19 cellular contexts compared by ENCODE assay signal in the genomic region with DNA sequence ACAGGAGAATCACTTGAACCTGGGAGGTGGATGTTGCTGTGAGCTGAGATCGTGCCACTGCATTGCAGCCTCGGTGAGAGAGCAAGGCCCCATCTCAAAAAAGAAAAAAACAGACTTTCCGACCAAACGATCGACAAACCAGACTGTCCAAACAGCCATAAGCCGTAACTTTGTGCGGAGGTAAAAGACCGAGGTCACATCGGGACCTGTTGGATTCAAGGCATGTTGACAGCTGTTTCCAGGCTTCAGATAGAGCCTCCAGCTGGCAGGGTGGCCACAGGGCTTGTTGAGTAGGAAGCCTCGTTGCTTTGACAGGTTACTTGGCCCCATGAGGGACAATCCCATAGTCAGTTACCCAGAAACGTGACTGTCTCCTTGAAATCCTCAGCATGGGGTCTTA. TPM values are rescaled to one million over a fixed set of nuclear protein-coding genes. Genes with fewer than 3 reads are reported as not detected.
DNase-seq lines count a peak whose midpoint lies in the region; ATAC-seq and TF ChIP-seq lines count a peak whose summit lies in the region.
"Had no signal": no experiment of that assay in that cellular context is flagged by ENCODE, and none has a peak within 500 bp of the region (broad histone marks: within the 10 kb centered on the region; RNA-seq: fewer than 3 reads in every experiment).

No MANE protein-coding gene starts in this region.

- no peak overlapping the region for H2BK5ac ChIP-seq in mesenchymal stem cell (ENCODE audit: low read depth, low read length, poor library complexity, severe bottlenecking)

- no peak overlapping the region for H3K23ac ChIP-seq in mesenchymal stem cell (ENCODE audit: low read length in 2 of 2)

- no peak overlapping the region for H4K8ac ChIP-seq in mesenchymal stem cell (ENCODE audit: low read length)

- H3K9me3 ChIP-seq in A673 (ENCODE audit: low read depth, low read length, poor library complexity, severe bottlenecking) (no peaks in the 10 kb centered on the region), PC-9 (ENCODE audit: insufficient read depth, low read depth) (no peaks in the 10 kb centered on the region), mesenchymal stem cell (ENCODE audit: control insufficient read depth, low read length) (peaks cover 3% of the 10 kb centered on the region), upper lobe of left lung (no peaks in the 10 kb centered on the region)
- H3K9me3 ChIP-seq: HAP-1 had no signal

- ATAC-seq in upper lobe of left lung (ENCODE audit: low FRiP score in 2 of 2) = no peak
- ATAC-seq: activated CD8-positive, alpha-beta T cell treated with anti-CD3 and anti-CD28 coated beads, Interleukin-2, amount 10 ng/mL, durations not matched to agents 7 days and 5 days had no signal

- TF ChIP-seq EP300 in upper lobe of left lung (IDR thresholded peaks at IDR 0.05) = no peak

- intact Hi-C loops in A673 (cut with micrococcal nuclease; ENCODE audit: unreplicated experiment) = no loop called here
- intact Hi-C loops in PC-9 (cut with micrococcal nuclease; ENCODE audit: unreplicated experiment) = no loop called here
- intact Hi-C loops in activated T-helper 2 cell treated with anti-CD3 and anti-CD28 coated beads, Interferon-gamma antibody, Interleukin-2, Interleukin-4, amounts not matched to agents 10 μg/mL and 5 μg/mL and 100 μg/mL, durations not matched to agents 14 hours and 24 hours and 36 hours (cut with micrococcal nuclease) = no loop called here

- H3K4me2 ChIP-seq in PC-9 (peak overlapping the region; percentile 51), mesenchymal stem cell (ENCODE audit: low read length, poor library complexity, severe bottlenecking) (no peak overlapping the region)

- TF ChIP-seq CTCF in A673 (conservative IDR thresholded peaks at IDR 0.05; ENCODE audit: low read depth, low read length) (no peak), PC-9 (conservative IDR thresholded peaks at IDR 0.05) (no peak), upper lobe of left lung (IDR thresholded peaks at IDR 0.05) (no peak)

- 92% methylated on average over 11 of the region's 11 CpGs for WGBS in mesenchymal stem cell
- 79 to 87% methylated on average over 11 of the region's 11 CpGs for WGBS in upper lobe of left lung, 2 donors

- no peak overlapping the region for H3K27ac Mint-ChIP-seq in activated T-helper 2 cell treated with anti-CD3 and anti-CD28 coated beads, Interferon-gamma antibody, Interleukin-2, Interleukin-4, amounts not matched to agents 10 μg/mL and 5 μg/mL and 100 μg/mL, durations not matched to agents 14 hours and 24 hours and 36 hours
- H3K27ac Mint-ChIP-seq: activated CD8-positive, alpha-beta T cell treated with anti-CD3 and anti-CD28 coated beads, Interleukin-2, amount 10 ng/mL, durations not matched to agents 7 days and 5 days; nephron progenitor cell had no signal

- H3K36me3 Mint-ChIP-seq in activated T-helper 2 cell treated with anti-CD3 and anti-CD28 coated beads, Interferon-gamma antibody, Interleukin-2, Interleukin-4, amounts not matched to agents 10 μg/mL and 5 μg/mL and 100 μg/mL, durations not matched to agents 14 hours and 24 hours and 36 hours (ENCODE audit: low read depth) = peaks cover 3% of the 10 kb centered on the region

- POLR2A ChIA-PET in A673 (lab: Charles Lee; ENCODE audit: low non-redundant PET) = interaction anchor here (0.7 kb wide), 1 partner anchor 16 kb away, joined by 9 read pairs; no protein-coding TSS in a partner anchor
- POLR2A ChIA-PET in PC-9 (lab: Charles Lee; ENCODE audit: unreplicated experiment) = interaction anchor here (0.6 kb wide), 1 partner anchor 103 kb away, joined by 3 read pairs; no protein-coding TSS in a partner anchor

- no peak overlapping the region for H3K14ac ChIP-seq in mesenchymal stem cell (ENCODE audit: low read length in 2 of 2)

- no peak for TF ChIP-seq POLR2A in upper lobe of left lung (IDR thresholded peaks at IDR 0.05)

- no peaks in the 10 kb centered on the region for H3K9me3 Mint-ChIP-seq in activated T-helper 2 cell treated with anti-CD3 and anti-CD28 coated beads, Interferon-gamma antibody, Interleukin-2, Interleukin-4, amounts not matched to agents 10 μg/mL and 5 μg/mL and 100 μg/mL, durations not matched to agents 14 hours and 24 hours and 36 hours
- H3K9me3 Mint-ChIP-seq: nephron progenitor cell had no signal

- peak overlapping the region; percentile 70 for H3K27ac ChIP-seq in A673 (ENCODE audit: low read depth, low read length, poor library complexity, severe bottlenecking)
- H3K27ac ChIP-seq in PC-9 = 0 out of 2 replicates have a peak overlapping the region, but pooled peaks have one; percentile 17
- H3K27ac ChIP-seq in epithelial cell of prostate = peak overlapping the region; percentile 56
- H3K27ac ChIP-seq in mesenchymal stem cell (ENCODE audit: low read length, poor library complexity, severe bottlenecking) = no peak overlapping the region
- H3K27ac ChIP-seq in upper lobe of left lung = no peak overlapping the region

- H3K9me2 ChIP-seq in PC-9 (ENCODE audit: insufficient read depth) = no peaks in the 10 kb centered on the region

- in situ Hi-C loops in ACHN (cut with HindIII; ENCODE audit: low pct_ligation_motif_present, low pct_unique_long_range_greater_than_20kb, low sequenced_read_pairs) = no loop called here

- H3K4me1 ChIP-seq in A673 (ENCODE audit: insufficient read depth, low read length, poor library complexity, severe bottlenecking) (peaks cover 33% of the 10 kb centered on the region), PC-9 (replicated peaks; ENCODE audit: insufficient read depth) (peaks cover 24% of the 10 kb centered on the region), mesenchymal stem cell (ENCODE audit: control insufficient read depth, insufficient read depth, low read depth, low read length) (peaks cover 10% of the 10 kb centered on the region), upper lobe of left lung (peaks cover 5 to 24% (median 9%) of the 10 kb centered on the region in 4 donors)
- H3K4me1 ChIP-seq: HAP-1 had no signal

- no TSS peak for BruUV-seq in A673 (replicated peaks; lab: Mats Ljungman, UMichigan)
- TSS peak; percentile 27 for BruUV-seq in PC-9 (replicated peaks; lab: Mats Ljungman, UMichigan)

- peaks cover 2% of the 10 kb centered on the region for H3K79me1 ChIP-seq in mesenchymal stem cell (replicated peaks; ENCODE audit: low read length, poor library complexity, severe bottlenecking)

- no peak overlapping the region for H2BK12ac ChIP-seq in mesenchymal stem cell (ENCODE audit: low read length in 2 of 2)

- peak; percentile 81 for DNase-seq in A673 (ENCODE audit: low spot score)
- no peak for DNase-seq in PC-9
- DNase-seq in epithelial cell of prostate (ENCODE audit: low read depth, low spot score) = no peak
- DNase-seq in mesenchymal stem cell = no peak
- DNase-seq in activated T-helper 2 cell treated with anti-CD3 and anti-CD28 coated beads, Interferon-gamma antibody, Interleukin-2, Interleukin-4, amounts not matched to agents 10 μg/mL and 5 μg/mL and 100 μg/mL, durations not matched to agents 14 hours and 24 hours and 36 hours (ENCODE audit: low spot score) = no peak
- no peak for DNase-seq in ACHN
- DNase-seq in upper lobe of left lung = no peak
- DNase-seq in NCI-H2196 (lab: John Stamatoyannopoulos, UW; ENCODE audit: unreplicated experiment) = no peak
- DNase-seq: activated CD8-positive, alpha-beta T cell treated with anti-CD3 and anti-CD28 coated beads, Interleukin-2, amount 10 ng/mL, durations not matched to agents 7 days and 5 days; activated naive CD4-positive, alpha-beta T cell treated with anti-CD3 and anti-CD28 coated beads, Interleukin-2, amount 50 U/mL, for 16 hours; activated T-cell treated with anti-CD3 and anti-CD28 coated beads, Interleukin-2, amount 50 U/mL, for 48 hours; DMS53; hippocampal formation; NCI-H2081 treated with DMSO at 0.1 percent for 48 hours; NCI-H510A treated with DMSO at 0.1 percent for 48 hours; nephron progenitor cell; stimulated activated CD8-positive, alpha-beta memory T cell treated with anti-CD3 and anti-CD28 coated beads, Interleukin-4, amount 100 ng/mL, for 48 hours had no signal

- H3F3A ChIP-seq in PC-9 (ENCODE audit: insufficient read depth, low read depth) = peaks cover 21% of the 10 kb centered on the region

- H2BK15ac ChIP-seq in mesenchymal stem cell (ENCODE audit: low read depth, poor library complexity, severe bottlenecking) = no peak overlapping the region

- H3K36me3 ChIP-seq in A673 (ENCODE audit: insufficient read depth, low read length, poor library complexity, severe bottlenecking) (no peaks in the 10 kb centered on the region), PC-9 (ENCODE audit: low read depth) (no peaks in the 10 kb centered on the region), mesenchymal stem cell (ENCODE audit: control insufficient read depth in 1 of 2, insufficient read depth in 2 of 2, low read depth in 1 of 2, low read length in 2 of 2) (peaks cover 2 to 8% of the 10 kb centered on the region in 2 experiments), upper lobe of left lung (no peaks in the 10 kb centered on the region)
- H3K36me3 ChIP-seq: HAP-1 had no signal

- H3K79me2 ChIP-seq in PC-9 (ENCODE audit: low read depth) = peaks cover 11% of the 10 kb centered on the region; the same call in 1 of the 2 replicates

- CTCF ChIA-PET in A673 (lab: Charles Lee) = no interaction called here
- CTCF ChIA-PET in PC-9 (lab: Charles Lee) = no interaction called here

- no peak overlapping the region for H3K4ac ChIP-seq in mesenchymal stem cell (ENCODE audit: low read depth in 1 of 2, low read length in 2 of 2)

- no peaks in the 10 kb centered on the region for H3K27me3 Mint-ChIP-seq in activated T-helper 2 cell treated with anti-CD3 and anti-CD28 coated beads, Interferon-gamma antibody, Interleukin-2, Interleukin-4, amounts not matched to agents 10 μg/mL and 5 μg/mL and 100 μg/mL, durations not matched to agents 14 hours and 24 hours and 36 hours (ENCODE audit: low read depth)
- H3K27me3 Mint-ChIP-seq: progenitor cell of endocrine pancreas had no signal

- no peak overlapping the region for H3K4me3 Mint-ChIP-seq in activated T-helper 2 cell treated with anti-CD3 and anti-CD28 coated beads, Interferon-gamma antibody, Interleukin-2, Interleukin-4, amounts not matched to agents 10 μg/mL and 5 μg/mL and 100 μg/mL, durations not matched to agents 14 hours and 24 hours and 36 hours (ENCODE audit: low read depth)
- H3K4me3 Mint-ChIP-seq: activated CD8-positive, alpha-beta T cell treated with anti-CD3 and anti-CD28 coated beads, Interleukin-2, amount 10 ng/mL, durations not matched to agents 7 days and 5 days; nephron progenitor cell had no signal

- H2AFZ ChIP-seq in PC-9 (no peak overlapping the region), mesenchymal stem cell (ENCODE audit: low read depth, low read length) (no peak overlapping the region)

- H2BK120ac ChIP-seq in mesenchymal stem cell (ENCODE audit: low read depth, low read length) = no peak overlapping the region

- H4K20me1 ChIP-seq in PC-9 (ENCODE audit: insufficient read depth) = no peaks in the 10 kb centered on the region

- no peak overlapping the region for H2AK5ac ChIP-seq in mesenchymal stem cell (ENCODE audit: low read length, severe bottlenecking)

- H3K9ac ChIP-seq in mesenchymal stem cell (ENCODE audit: low read length) = peak overlapping the region; percentile 56

- no peak overlapping the region for H3K18ac ChIP-seq in mesenchymal stem cell (ENCODE audit: low read depth in 1 of 2, low read length in 2 of 2)

- peaks cover 5% of the 10 kb centered on the region for H3K4me1 Mint-ChIP-seq in activated T-helper 2 cell treated with anti-CD3 and anti-CD28 coated beads, Interferon-gamma antibody, Interleukin-2, Interleukin-4, amounts not matched to agents 10 μg/mL and 5 μg/mL and 100 μg/mL, durations not matched to agents 14 hours and 24 hours and 36 hours (ENCODE audit: low read depth)

- H3K4me3 ChIP-seq in A673 (ENCODE audit: low read depth, low read length, poor library complexity, severe bottlenecking) = peak overlapping the region; percentile 13
- no peak overlapping the region for H3K4me3 ChIP-seq in PC-9
- peak overlapping the region in 1 of 2 experiments; percentile 0 for H3K4me3 ChIP-seq in mesenchymal stem cell (ENCODE audit: insufficient read depth in 1 of 2, low read depth in 1 of 2, low read length in 2 of 2)
- H3K4me3 ChIP-seq in upper lobe of left lung = no peak overlapping the region
- H3K4me3 ChIP-seq: HAP-1 had no signal

- H4K91ac ChIP-seq in mesenchymal stem cell (ENCODE audit: low read length) = no peak overlapping the region

- H3K27me3 ChIP-seq in A673 (replicated peaks; ENCODE audit: insufficient read depth, low read depth, low read length, poor library complexity) = no peaks in the 10 kb centered on the region
- no peaks in the 10 kb centered on the region for H3K27me3 ChIP-seq in PC-9 (ENCODE audit: insufficient read depth, low read depth)
- no peaks in the 10 kb centered on the region for H3K27me3 ChIP-seq in mesenchymal stem cell (ENCODE audit: control insufficient read depth in 1 of 2, insufficient read depth in 1 of 2, low read length in 2 of 2)
- H3K27me3 ChIP-seq in upper lobe of left lung = no peaks in the 10 kb centered on the region

RNA-seq across cellular contexts. Expression of a gene that starts 22.2 kb away (rescaled TPM):
- total RNA-seq in A673 (2021) (2.0 and 4.0 TPM in 2 replicates), PC-9 (2021) (43.9 and 48.7 TPM in 2 replicates), upper lobe of left lung (10 to 100 TPM; 10.2 to 27.0 (median 20.9) TPM)
- 7.7 TPM for polyA plus RNA-seq in mesenchymal stem cell (2013, experiment 1 of 2)
- 6.9 TPM for polyA plus RNA-seq in mesenchymal stem cell (2013, experiment 2 of 2)
- total RNA-seq in activated T-helper 2 cell treated with anti-CD3 and anti-CD28 coated beads, Interferon-gamma antibody, Interleukin-2, Interleukin-4, amounts not matched to agents 10 μg/mL and 5 μg/mL and 100 μg/mL, durations not matched to agents 14 hours and 24 hours and 36 hours = 14.0 and 14.5 TPM in 2 replicates

Comparison
In these comparisons a context has a peak if more than half of its experiments do, and no peak if none do; other contexts are left out.
1. H3K27ac ChIP-seq: peak in A673 (single experiment), PC-9 (single experiment) and epithelial cell of prostate (single experiment); none in mesenchymal stem cell (single experiment) and upper lobe of left lung (0 of 4).